8 cellular contexts compared by ENCODE assay signal in genomic region chr12:108839890-108840230, GRCh38. TPM values are rescaled to one million over a fixed set of nuclear protein-coding genes. Genes with fewer than 3 reads are reported as not detected.
A peak's percentile ranks its signal among the peaks of the same experiment; 100 is the strongest.
DNase-seq lines count a peak whose midpoint lies in the region; ATAC-seq and TF ChIP-seq lines count a peak whose summit lies in the region.
"Had no signal": no experiment of that assay in that cellular context is flagged by ENCODE, and none has a peak within 500 bp of the region (broad histone marks: within the 10 kb centered on the region; RNA-seq: fewer than 3 reads in every experiment).

No MANE protein-coding gene starts in this region.

- peak; percentile 6 for ATAC-seq in left lobe of liver
- ATAC-seq in GM21737 (IDR thresholded peaks at IDR 0.05; ENCODE audit: unreplicated experiment): no peak

- H3K9me2 ChIP-seq in MM.1S (replicated peaks; ENCODE audit: insufficient read depth, low read length): no peaks in the 10 kb centered on the region

- H3K4me1 ChIP-seq in MM.1S (ENCODE audit: low read length): peaks cover 30% of the 10 kb centered on the region
- H3K4me1 ChIP-seq in stomach smooth muscle (ENCODE audit: control insufficient read depth, insufficient read depth, low read length): peaks cover 34% of the 10 kb centered on the region

- WGBS in adipose tissue, 3 donors: 56 to 69% (median 59%) methylated on average over 9 to 10 of the region's 10 CpGs

- H3K9me3 ChIP-seq in MM.1S (replicated peaks; ENCODE audit: insufficient read depth, low read length) (no peaks in the 10 kb centered on the region), stomach smooth muscle (ENCODE audit: control insufficient read depth in 2 of 2, low read length in 2 of 2) (no peaks in the 10 kb centered on the region)

- peak overlapping the region; percentile 8; the same call in 1 of the 2 replicates for H3K9ac ChIP-seq in MM.1S (ENCODE audit: low read length)
- H3K9ac ChIP-seq in stomach smooth muscle (ENCODE audit: low read length in 2 of 2): peak overlapping the region; percentile 29 to 41

- no peak overlapping the region for H2AFZ ChIP-seq in MM.1S (ENCODE audit: low read length)

- H3K79me2 ChIP-seq in MM.1S (ENCODE audit: low read length): peaks cover 77% of the 10 kb centered on the region

- no peaks in the 10 kb centered on the region for H4K20me1 ChIP-seq in MM.1S (ENCODE audit: insufficient read depth, low read length)

- peak overlapping the region; percentile 14 for H3K4me2 ChIP-seq in MM.1S (ENCODE audit: low read depth, low read length)

- H3K27me3 ChIP-seq in MM.1S (replicated peaks; ENCODE audit: insufficient read depth, low read length): no peaks in the 10 kb centered on the region
- H3K27me3 ChIP-seq in stomach smooth muscle (ENCODE audit: control insufficient read depth in 1 of 2, insufficient read depth in 2 of 2, low read length in 2 of 2): no peaks in the 10 kb centered on the region

- DNase-seq in MM.1S: no peak
- no peak for DNase-seq in left lobe of liver (ENCODE audit: low spot score)
- no peak for DNase-seq in stimulated activated CD4-positive, alpha-beta T cell treated with anti-CD3 and anti-CD28 coated beads, Interleukin-12 subunit alpha, Interleukin-12 subunit beta, amount 100 ng/mL, for 4 hours
- no peak for DNase-seq in HuH-7.5 (ENCODE audit: low spot score)

- H3K4me3 ChIP-seq in MM.1S (ENCODE audit: low read length): no peak overlapping the region
- H3K4me3 ChIP-seq in stomach smooth muscle (ENCODE audit: low read length in 2 of 2): no peak overlapping the region

- peaks cover 20% of the 10 kb centered on the region for H3F3A ChIP-seq in MM.1S (ENCODE audit: insufficient read depth, low read length)

- H3K27ac ChIP-seq in MM.1S (ENCODE audit: low read length) (peak overlapping the region; percentile 82; the same call in 1 of the 2 replicates), adipose tissue (ENCODE audit: low read depth, low read length) (peak overlapping the region; percentile 91), stomach smooth muscle (ENCODE audit: low read length) (peak overlapping the region; percentile 56)

- no peak for TF ChIP-seq CTCF in MM.1S (IDR thresholded peaks at IDR 0.05; ENCODE audit: low read length)

- H3K36me3 ChIP-seq in MM.1S (replicated peaks; ENCODE audit: insufficient read depth, low read length) (no peaks in the 10 kb centered on the region), stomach smooth muscle (ENCODE audit: control insufficient read depth in 2 of 2, insufficient read depth in 2 of 2, low read length in 2 of 2) (peaks cover 6 to 11% of the 10 kb centered on the region in 2 donors)

RNA-seq across cellular contexts. Expression of gene SSH1, which starts 17.5 kb away (rescaled TPM):
- 10 to 100 TPM in 1 of 3 donors, 1 to 10 TPM in 2; 2.8 to 11.2 (median 9.4) TPM for polyA plus RNA-seq in adipose tissue
- 18.9 TPM for total RNA-seq in left lobe of liver

RNA-seq across cellular contexts. Expression of gene DAO, which starts 40.0 kb away (rescaled TPM):
- polyA plus RNA-seq in adipose tissue: not detected
- 65.3 TPM for total RNA-seq in left lobe of liver
- total RNA-seq: omental fat pad had no signal
